Comparison of ENCODE assay signal across 1 cellular context in the genomic region with DNA sequence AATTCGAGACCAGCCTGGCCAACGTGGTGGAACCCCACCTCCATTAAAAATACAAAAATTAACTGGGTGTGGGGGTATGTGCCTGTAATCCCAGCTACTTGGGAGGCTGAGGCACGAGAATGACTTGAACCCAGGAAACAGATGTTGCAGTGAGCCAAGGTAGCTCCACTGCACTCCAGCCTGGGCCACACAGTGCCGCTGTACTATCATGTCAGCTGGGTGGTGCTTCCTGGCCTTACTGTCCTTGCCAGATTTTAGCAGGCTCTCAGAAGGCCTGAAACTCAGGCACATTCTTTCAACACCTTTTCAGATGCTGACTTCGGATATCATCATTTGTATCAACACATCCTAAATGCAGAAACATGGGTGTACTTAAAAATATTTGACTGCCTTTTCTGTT.
A peak's percentile ranks its signal among the peaks of the same experiment; 100 is the strongest.
TF ChIP-seq lines count a peak whose summit lies in the region.

No MANE protein-coding gene starts in this region.

TF ChIP-seq in K562, 482 proteins besides CTCF, POLR2A, EP300 and RAD21:
- peak; percentile 16 for TF ChIP-seq MEIS2 (IDR thresholded peaks at IDR 0.05; ENCODE audit: partially characterized antibody)
- no peak for TF ChIP-seq NFXL1 (CRISPR knock-in tag; IDR thresholded peaks at IDR 0.05)
